ENCODE assay signal across 2 cellular contexts in the genomic region with DNA sequence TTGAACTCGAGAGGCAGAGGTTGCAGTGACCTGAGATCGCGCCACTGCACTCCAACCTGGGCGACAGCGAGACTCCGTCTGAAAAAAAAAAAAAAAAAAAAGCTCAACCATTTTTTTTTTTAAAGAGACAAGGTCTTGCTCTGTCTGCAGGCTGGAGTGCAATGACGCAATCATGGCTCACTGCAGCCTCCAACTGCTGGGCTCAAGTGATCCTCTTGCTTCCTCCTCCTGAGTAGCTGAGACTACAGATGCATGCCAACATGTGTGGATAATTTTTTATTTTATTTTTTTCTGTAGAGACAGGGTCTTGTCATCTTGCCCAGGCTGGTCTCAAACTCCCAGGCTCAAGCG.
TF ChIP-seq lines count a peak whose summit lies in the region.

No MANE protein-coding gene starts in this region.

TF ChIP-seq in A549, 52 proteins besides CTCF, POLR2A, EP300 and RAD21:
- TF ChIP-seq CEBPB (IDR thresholded peaks at IDR 0.05) (peak; percentile 93 to 98), JUN (IDR thresholded peaks at IDR 0.05) (peak in 1 of 2 experiments; percentile 8; a peak in 1 of 5 replicates), EHF (CRISPR knock-in tag; IDR thresholded peaks at IDR 0.05) (no peak), NR3C1 (IDR thresholded peaks at IDR 0.05) (no peak), CBX2 (IDR thresholded peaks at IDR 0.05; ENCODE audit: borderline replicate concordance, low read depth) (no peak), PHF8 (IDR thresholded peaks at IDR 0.05; ENCODE audit: borderline replicate concordance, low read depth) (no peak), FOSL2 (IDR thresholded peaks at IDR 0.05) (no peak), FOSL2 (CRISPR knock-in tag; IDR thresholded peaks at IDR 0.05) (peak; percentile 45), SMC3 (IDR thresholded peaks at IDR 0.05) (no peak), MAFK (IDR thresholded peaks at IDR 0.05; ENCODE audit: partially characterized antibody) (no peak), RFX5 (IDR thresholded peaks at IDR 0.05) (no peak)
- TF ChIP-seq, protein P1, sequence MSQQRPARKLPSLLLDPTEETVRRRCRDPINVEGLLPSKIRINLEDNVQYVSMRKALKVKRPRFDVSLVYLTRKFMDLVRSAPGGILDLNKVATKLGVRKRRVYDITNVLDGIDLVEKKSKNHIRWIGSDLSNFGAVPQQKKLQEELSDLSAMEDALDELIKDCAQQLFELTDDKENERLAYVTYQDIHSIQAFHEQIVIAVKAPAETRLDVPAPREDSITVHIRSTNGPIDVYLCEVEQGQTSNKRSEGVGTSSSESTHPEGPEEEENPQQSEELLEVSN (IDR thresholded peaks at IDR 0.05; ENCODE audit: borderline replicate concordance, low read depth): no peak
- TF ChIP-seq, protein P2, sequence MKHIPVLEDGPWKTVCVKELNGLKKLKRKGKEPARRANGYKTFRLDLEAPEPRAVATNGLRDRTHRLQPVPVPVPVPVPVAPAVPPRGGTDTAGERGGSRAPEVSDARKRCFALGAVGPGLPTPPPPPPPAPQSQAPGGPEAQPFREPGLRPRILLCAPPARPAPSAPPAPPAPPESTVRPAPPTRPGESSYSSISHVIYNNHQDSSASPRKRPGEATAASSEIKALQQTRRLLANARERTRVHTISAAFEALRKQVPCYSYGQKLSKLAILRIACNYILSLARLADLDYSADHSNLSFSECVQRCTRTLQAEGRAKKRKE (CRISPR knock-in tag; IDR thresholded peaks at IDR 0.05; ENCODE audit: low read depth): no peak
- TF ChIP-seq, protein P3, sequence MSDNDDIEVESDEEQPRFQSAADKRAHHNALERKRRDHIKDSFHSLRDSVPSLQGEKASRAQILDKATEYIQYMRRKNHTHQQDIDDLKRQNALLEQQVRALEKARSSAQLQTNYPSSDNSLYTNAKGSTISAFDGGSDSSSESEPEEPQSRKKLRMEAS (IDR thresholded peaks at IDR 0.05): peak; percentile 49
- TF ChIP-seq, protein P4, sequence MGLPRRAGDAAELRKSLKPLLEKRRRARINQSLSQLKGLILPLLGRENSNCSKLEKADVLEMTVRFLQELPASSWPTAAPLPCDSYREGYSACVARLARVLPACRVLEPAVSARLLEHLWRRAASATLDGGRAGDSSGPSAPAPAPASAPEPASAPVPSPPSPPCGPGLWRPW (IDR thresholded peaks at IDR 0.05): no peak; the same call in 1 of the 2 replicates
TF ChIP-seq in A549: peak in this region for 4.

TF ChIP-seq in IMR-90, 13 proteins besides CTCF, POLR2A, EP300 and RAD21:
- TF ChIP-seq, protein P5, sequence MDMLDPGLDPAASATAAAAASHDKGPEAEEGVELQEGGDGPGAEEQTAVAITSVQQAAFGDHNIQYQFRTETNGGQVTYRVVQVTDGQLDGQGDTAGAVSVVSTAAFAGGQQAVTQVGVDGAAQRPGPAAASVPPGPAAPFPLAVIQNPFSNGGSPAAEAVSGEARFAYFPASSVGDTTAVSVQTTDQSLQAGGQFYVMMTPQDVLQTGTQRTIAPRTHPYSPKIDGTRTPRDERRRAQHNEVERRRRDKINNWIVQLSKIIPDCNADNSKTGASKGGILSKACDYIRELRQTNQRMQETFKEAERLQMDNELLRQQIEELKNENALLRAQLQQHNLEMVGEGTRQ (IDR thresholded peaks at IDR 0.05; ENCODE audit: low read depth, low read length): no peak
- TF ChIP-seq CEBPB (IDR thresholded peaks at IDR 0.05; ENCODE audit: low read depth, low read length): peak; percentile 98
- peak; percentile 14; the same call in 1 of the 2 replicates for TF ChIP-seq FOS (IDR thresholded peaks at IDR 0.05; ENCODE audit: low read depth, low read length)
- TF ChIP-seq, protein P6, sequence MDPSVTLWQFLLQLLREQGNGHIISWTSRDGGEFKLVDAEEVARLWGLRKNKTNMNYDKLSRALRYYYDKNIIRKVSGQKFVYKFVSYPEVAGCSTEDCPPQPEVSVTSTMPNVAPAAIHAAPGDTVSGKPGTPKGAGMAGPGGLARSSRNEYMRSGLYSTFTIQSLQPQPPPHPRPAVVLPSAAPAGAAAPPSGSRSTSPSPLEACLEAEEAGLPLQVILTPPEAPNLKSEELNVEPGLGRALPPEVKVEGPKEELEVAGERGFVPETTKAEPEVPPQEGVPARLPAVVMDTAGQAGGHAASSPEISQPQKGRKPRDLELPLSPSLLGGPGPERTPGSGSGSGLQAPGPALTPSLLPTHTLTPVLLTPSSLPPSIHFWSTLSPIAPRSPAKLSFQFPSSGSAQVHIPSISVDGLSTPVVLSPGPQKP (IDR thresholded peaks at IDR 0.05; ENCODE audit: borderline replicate concordance, low read depth, low read length): no peak
- TF ChIP-seq MXI1 (IDR thresholded peaks at IDR 0.05; ENCODE audit: borderline replicate concordance, low read depth, low read length): 0 out of 2 replicates have a peak, but pooled peaks have one; percentile 27
- no peak for TF ChIP-seq BHLHE40 (IDR thresholded peaks at IDR 0.05; ENCODE audit: low read depth, low read length)
- TF ChIP-seq CHD1 (IDR thresholded peaks at IDR 0.05; ENCODE audit: low read depth, low read length): no peak
- no peak for TF ChIP-seq MAFK (IDR thresholded peaks at IDR 0.05; ENCODE audit: low read depth, low read length)
- no peak for TF ChIP-seq NFE2L2 (IDR thresholded peaks at IDR 0.05; ENCODE audit: low read depth, low read length)
